ENCODE assay signal across 13 cellular contexts in genomic region chr6:33588894-33589293, GRCh38. TPM values are rescaled to one million over a fixed set of nuclear protein-coding genes. Genes with fewer than 3 reads are reported as not detected.
DNase-seq lines count a peak whose midpoint lies in the region; ATAC-seq, FAIRE-seq and TF ChIP-seq lines count a peak whose summit lies in the region.
"Had no signal": no experiment of that assay in that cellular context is flagged by ENCODE, and none has a peak within 500 bp of the region (broad histone marks: within the 10 kb centered on the region; RNA-seq: fewer than 3 reads in every experiment).

No MANE protein-coding gene starts in this region.

- WGBS in A549 (ENCODE audit: missing lambda C conversion rate), result 73% methylated on average over 4 of the region's 4 CpGs
- WGBS in hepatocyte (ENCODE audit: low lambda C conversion rate, missing lambda C conversion rate), result 97% methylated on average over 4 of the region's 4 CpGs

- H3K4me1 ChIP-seq in A549 (peaks cover 34% of the 10 kb centered on the region), hepatocyte (ENCODE audit: insufficient read depth) (peaks cover 34% of the 10 kb centered on the region), gastrocnemius medialis (peaks cover 33 to 39% of the 10 kb centered on the region in 2 donors)
- H3K4me1 ChIP-seq: neural progenitor cell had no signal

- H3K79me2 ChIP-seq in hepatocyte, result no peaks in the 10 kb centered on the region

- peak overlapping the region; percentile 98 to 99 for H3K27ac ChIP-seq in A549
- H3K27ac ChIP-seq in RWPE1, result peak overlapping the region; percentile 97
- H3K27ac ChIP-seq in hepatocyte, result peak overlapping the region; percentile 95
- H3K27ac ChIP-seq in gastrocnemius medialis, result peak overlapping the region; percentile 92 to 95 (median 94)
- H3K27ac ChIP-seq: C4-2B, neural progenitor cell had no signal

- no peaks in the 10 kb centered on the region for H3K9me2 ChIP-seq in hepatocyte (replicated peaks; ENCODE audit: insufficient read depth)

- in situ Hi-C loops in gastrocnemius medialis (cut with MboI; ENCODE audit: low sequenced_read_pairs in 4 of 4), result loop anchor here (5.0 to 10.0 kb wide), 6 partner anchors 46 to 176 kb away; no protein-coding TSS in a partner anchor

- no peak for DNase-seq in A549 (ENCODE audit: low read depth in 1 of 2, low spot score in 1 of 2)
- DNase-seq in RWPE1 (ENCODE audit: low spot score), result no peak
- no peak for DNase-seq in hepatocyte (ENCODE audit: low spot score)
- DNase-seq in gastrocnemius medialis, result no peak
- DNase-seq in amygdala (lab: John Stamatoyannopoulos, UW), result no peak
- no peak for DNase-seq in T1000 (lab: John Stamatoyannopoulos, UW)
- no peak for DNase-seq in activated T-cell treated with anti-CD3 and anti-CD28 coated beads, Interleukin-2, amount 50 U/mL, for 48 hours
- DNase-seq: cortex of kidney, NCI-H1417 treated with DMSO at 0.1 percent for 48 hours, NCI-H524 treated with DMSO at 0.1 percent for 48 hours had no signal

- no peak for ATAC-seq in A549
- no peak for ATAC-seq in gastrocnemius medialis
- no peak for ATAC-seq in HG02840 (IDR thresholded peaks at IDR 0.05; ENCODE audit: low FRiP score, unreplicated experiment)

- POLR2A ChIA-PET in A549 (lab: Yijun Ruan, JAX), result no interaction called here
- POLR2A ChIA-PET in RWPE1 (lab: Yijun Ruan, JAX; ENCODE audit: low non-redundant PET), result no interaction called here

- H3K9me3 ChIP-seq in A549, result no peaks in the 10 kb centered on the region
- no peaks in the 10 kb centered on the region for H3K9me3 ChIP-seq in hepatocyte (ENCODE audit: low read depth)
- no peaks in the 10 kb centered on the region for H3K9me3 ChIP-seq in gastrocnemius medialis

- TF ChIP-seq RAD21 in A549 (conservative IDR thresholded peaks at IDR 0.05 in 1 of 2, IDR thresholded peaks at IDR 0.05 in 1 of 2), result no peak

- intact Hi-C loops in gastrocnemius medialis (cut with DNase I; ENCODE audit: low total_unique reads), result loop anchor here (1.0 to 10.0 kb wide), 5 partner anchors 18 to 566 kb away; partner anchors contain the start of gene LEMD2

- TF ChIP-seq POLR2A in A549 (IDR thresholded peaks at IDR 0.05; ENCODE audit: low read length) (no peak), gastrocnemius medialis (IDR thresholded peaks at IDR 0.05) (no peak)

- no peak for TF ChIP-seq EP300 in A549 (IDR thresholded peaks at IDR 0.05)

- H3K4me2 ChIP-seq in A549, result 0 out of 3 replicates have a peak overlapping the region, but pooled peaks have one; percentile 95
- H3K4me2 ChIP-seq in hepatocyte, result no peak overlapping the region
- H3K4me2 ChIP-seq: neural progenitor cell had no signal

- no peaks in the 10 kb centered on the region for H4K20me1 ChIP-seq in hepatocyte (ENCODE audit: insufficient read depth, poor library complexity, severe bottlenecking)

- TF ChIP-seq CTCF in A549 (IDR thresholded peaks at IDR 0.05) (no peak), RWPE1 (conservative IDR thresholded peaks at IDR 0.05; ENCODE audit: low read depth) (no peak), hepatocyte (IDR thresholded peaks at IDR 0.05; ENCODE audit: poor library complexity) (no peak), gastrocnemius medialis (IDR thresholded peaks at IDR 0.05 in 4 of 5, conservative IDR thresholded peaks at IDR 0.05 in 1 of 5) (no peak)

- FAIRE-seq in A549 (lab: Jason Lieb, UNC), result no peak

- CTCF ChIA-PET in A549 (lab: Yijun Ruan, JAX) (interaction anchor here (1.4 to 9.4 kb wide), 3 partner anchors 9 to 117 kb away, joined by 3 to 177 read pairs (median 87); partner anchors contain the start of genes BAK1 and UQCC2), RWPE1 (lab: Yijun Ruan, JAX) (interaction anchor here (1.6 kb wide), 1 partner anchor 18 kb away, joined by 8 read pairs; no protein-coding TSS in a partner anchor)

- H3K4me3 ChIP-seq in A549 (no peak overlapping the region), hepatocyte (no peak overlapping the region), gastrocnemius medialis (no peak overlapping the region)
- H3K4me3 ChIP-seq: neural progenitor cell had no signal

- H2AFZ ChIP-seq in hepatocyte, result no peak overlapping the region
- H2AFZ ChIP-seq: neural progenitor cell had no signal

- H3K27me3 ChIP-seq in hepatocyte, result no peaks in the 10 kb centered on the region
- no peaks in the 10 kb centered on the region for H3K27me3 ChIP-seq in gastrocnemius medialis

- H3K36me3 ChIP-seq in hepatocyte (replicated peaks; ENCODE audit: insufficient read depth, low read depth) (no peaks in the 10 kb centered on the region), gastrocnemius medialis (no peaks in the 10 kb centered on the region)
- H3K36me3 ChIP-seq: neural progenitor cell had no signal

TF ChIP-seq in A549, 52 proteins besides CTCF, POLR2A, EP300 and RAD21 (continues in another document):
- TF ChIP-seq PHF8 (IDR thresholded peaks at IDR 0.05; ENCODE audit: borderline replicate concordance, low read depth), result no peak
- no peak for TF ChIP-seq NPAS2 (CRISPR knock-in tag; IDR thresholded peaks at IDR 0.05; ENCODE audit: borderline replicate concordance)
- no peak for TF ChIP-seq RNF2 (IDR thresholded peaks at IDR 0.05; ENCODE audit: borderline replicate concordance, low read depth)
- TF ChIP-seq EHMT2 (IDR thresholded peaks at IDR 0.05; ENCODE audit: low read depth), result no peak
- TF ChIP-seq, protein P1, sequence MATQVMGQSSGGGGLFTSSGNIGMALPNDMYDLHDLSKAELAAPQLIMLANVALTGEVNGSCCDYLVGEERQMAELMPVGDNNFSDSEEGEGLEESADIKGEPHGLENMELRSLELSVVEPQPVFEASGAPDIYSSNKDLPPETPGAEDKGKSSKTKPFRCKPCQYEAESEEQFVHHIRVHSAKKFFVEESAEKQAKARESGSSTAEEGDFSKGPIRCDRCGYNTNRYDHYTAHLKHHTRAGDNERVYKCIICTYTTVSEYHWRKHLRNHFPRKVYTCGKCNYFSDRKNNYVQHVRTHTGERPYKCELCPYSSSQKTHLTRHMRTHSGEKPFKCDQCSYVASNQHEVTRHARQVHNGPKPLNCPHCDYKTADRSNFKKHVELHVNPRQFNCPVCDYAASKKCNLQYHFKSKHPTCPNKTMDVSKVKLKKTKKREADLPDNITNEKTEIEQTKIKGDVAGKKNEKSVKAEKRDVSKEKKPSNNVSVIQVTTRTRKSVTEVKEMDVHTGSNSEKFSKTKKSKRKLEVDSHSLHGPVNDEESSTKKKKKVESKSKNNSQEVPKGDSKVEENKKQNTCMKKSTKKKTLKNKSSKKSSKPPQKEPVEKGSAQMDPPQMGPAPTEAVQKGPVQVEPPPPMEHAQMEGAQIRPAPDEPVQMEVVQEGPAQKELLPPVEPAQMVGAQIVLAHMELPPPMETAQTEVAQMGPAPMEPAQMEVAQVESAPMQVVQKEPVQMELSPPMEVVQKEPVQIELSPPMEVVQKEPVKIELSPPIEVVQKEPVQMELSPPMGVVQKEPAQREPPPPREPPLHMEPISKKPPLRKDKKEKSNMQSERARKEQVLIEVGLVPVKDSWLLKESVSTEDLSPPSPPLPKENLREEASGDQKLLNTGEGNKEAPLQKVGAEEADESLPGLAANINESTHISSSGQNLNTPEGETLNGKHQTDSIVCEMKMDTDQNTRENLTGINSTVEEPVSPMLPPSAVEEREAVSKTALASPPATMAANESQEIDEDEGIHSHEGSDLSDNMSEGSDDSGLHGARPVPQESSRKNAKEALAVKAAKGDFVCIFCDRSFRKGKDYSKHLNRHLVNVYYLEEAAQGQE (IDR thresholded peaks at IDR 0.05), result no peak
- no peak for TF ChIP-seq FOSB (CRISPR knock-in tag; IDR thresholded peaks at IDR 0.05)
- TF ChIP-seq, protein P2, sequence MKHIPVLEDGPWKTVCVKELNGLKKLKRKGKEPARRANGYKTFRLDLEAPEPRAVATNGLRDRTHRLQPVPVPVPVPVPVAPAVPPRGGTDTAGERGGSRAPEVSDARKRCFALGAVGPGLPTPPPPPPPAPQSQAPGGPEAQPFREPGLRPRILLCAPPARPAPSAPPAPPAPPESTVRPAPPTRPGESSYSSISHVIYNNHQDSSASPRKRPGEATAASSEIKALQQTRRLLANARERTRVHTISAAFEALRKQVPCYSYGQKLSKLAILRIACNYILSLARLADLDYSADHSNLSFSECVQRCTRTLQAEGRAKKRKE (CRISPR knock-in tag; IDR thresholded peaks at IDR 0.05; ENCODE audit: low read depth), result no peak
- no peak for TF ChIP-seq RARB (CRISPR knock-in tag; IDR thresholded peaks at IDR 0.05)
- no peak for TF ChIP-seq CEBPB (IDR thresholded peaks at IDR 0.05)
- TF ChIP-seq MAFK (IDR thresholded peaks at IDR 0.05; ENCODE audit: partially characterized antibody), result no peak
- no peak for TF ChIP-seq KDM5A (IDR thresholded peaks at IDR 0.05)
- no peak for TF ChIP-seq CHD2 (IDR thresholded peaks at IDR 0.05; ENCODE audit: low read length, partially characterized antibody)
- no peak for TF ChIP-seq TP53 (CRISPR knock-in tag; IDR thresholded peaks at IDR 0.05)
- TF ChIP-seq CHD4 (IDR thresholded peaks at IDR 0.05; ENCODE audit: borderline replicate concordance), result no peak
- TF ChIP-seq ESRRA (IDR thresholded peaks at IDR 0.05; ENCODE audit: borderline replicate concordance, low read length), result no peak
- no peak for TF ChIP-seq E2F6 (IDR thresholded peaks at IDR 0.05; ENCODE audit: borderline replicate concordance, low read depth)

RNA-seq across cellular contexts. Expression of gene BAK1, which starts 8.8 kb away (rescaled TPM):
- polyA plus RNA-seq in A549 (2011; rRNA removed), result 11.9 and 12.6 TPM in 2 replicates
- 11.5 and 16.6 TPM in 2 replicates for polyA plus RNA-seq in A549 (2012; cell fraction: cytosol; rRNA removed)
- 13.1 and 13.6 TPM in 2 replicates for polyA plus RNA-seq in A549 (2012; cell fraction: nucleus; rRNA removed)
- polyA plus RNA-seq in A549 (2017; fragmentation: RNase III; extraction: RNeasy Plus Mini Kit Qiagen cat#74134 plus additional on column Dnase treatment), result 16.9 to 19.0 TPM (median 18.8 TPM) in 3 replicates
- polyA minus RNA-seq in A549 (2011; rRNA and poly(A)+ RNA removed), result 17.3 and 20.9 TPM in 2 replicates
- total RNA-seq in hepatocyte, result 18.6 and 24.0 TPM in 2 replicates
- 23.6 and 33.1 TPM in 2 replicates for polyA plus RNA-seq in hepatocyte
- 10 to 100 TPM in 1 of 4 donors, 1 to 10 TPM in 3; 5.8 to 11.7 (median 8.2) TPM for total RNA-seq in gastrocnemius medialis

RNA-seq across cellular contexts. Expression of gene ITPR3, which starts 32.2 kb away (rescaled TPM):
- 17.6 and 19.1 TPM in 2 replicates for polyA plus RNA-seq in A549 (2011; rRNA removed)
- 25.0 and 29.1 TPM in 2 replicates for polyA plus RNA-seq in A549 (2012; cell fraction: cytosol; rRNA removed)
- 77.0 and 104 TPM in 2 replicates for polyA plus RNA-seq in A549 (2012; cell fraction: nucleus; rRNA removed)
- 19.0 to 20.8 TPM (median 20.7 TPM) in 3 replicates for polyA plus RNA-seq in A549 (2017; fragmentation: RNase III; extraction: RNeasy Plus Mini Kit Qiagen cat#74134 plus additional on column Dnase treatment)
- 29.3 and 39.6 TPM in 2 replicates for polyA minus RNA-seq in A549 (2011; rRNA and poly(A)+ RNA removed)
- 27.3 and 39.6 TPM in 2 replicates for total RNA-seq in hepatocyte
- polyA plus RNA-seq in hepatocyte, result 14.8 and 16.5 TPM in 2 replicates
- 1 to 10 TPM; 1.9 to 6.8 (median 4.2) TPM for total RNA-seq in gastrocnemius medialis
